In the genomic region with DNA sequence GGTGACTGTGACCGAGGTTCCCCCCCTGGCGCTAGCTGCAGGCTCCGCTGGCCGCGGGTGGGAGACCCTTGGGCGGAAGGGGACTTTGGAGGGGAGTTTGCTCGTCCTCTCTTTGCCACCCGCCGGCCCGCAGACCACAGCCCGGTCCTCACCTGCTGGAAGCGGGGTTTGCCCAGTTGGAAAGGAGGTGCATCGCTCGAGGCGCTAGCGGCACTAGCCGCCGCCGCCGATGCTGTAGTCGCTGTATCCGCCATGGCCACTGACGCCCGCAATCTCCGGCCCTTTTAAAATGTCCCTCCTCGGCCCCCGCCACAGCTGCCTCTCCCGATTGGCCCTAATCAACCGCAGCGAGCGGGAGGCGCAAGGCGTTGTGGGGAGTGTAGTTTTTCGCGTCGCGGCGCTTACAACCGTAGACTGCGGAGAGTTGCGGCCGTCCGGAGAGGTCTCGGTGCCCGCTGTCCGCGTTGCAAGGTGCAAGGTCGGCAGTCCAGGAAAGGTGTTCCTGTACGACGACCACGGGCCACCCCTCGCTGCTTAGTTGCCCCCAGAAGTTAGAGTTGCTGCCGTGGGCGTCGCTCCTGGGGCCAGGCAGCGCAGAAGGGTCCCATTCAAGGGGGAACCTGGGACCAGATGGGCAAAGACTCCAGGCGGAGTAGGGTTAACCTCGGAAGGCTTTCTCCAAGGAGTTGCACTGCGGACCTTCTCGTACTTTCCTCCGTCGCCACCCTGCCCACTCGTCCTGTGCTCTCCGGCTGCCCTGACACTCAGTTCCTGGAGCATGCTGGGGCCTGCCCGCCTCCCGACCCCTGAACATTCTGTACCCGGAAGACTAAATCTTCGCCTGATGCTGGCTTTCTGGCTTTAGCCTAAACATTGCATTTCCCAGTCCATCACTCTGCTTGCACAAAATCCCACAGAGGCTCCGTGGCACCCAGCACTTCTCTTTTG, we compare ENCODE assay signal across 8 cellular contexts. TPM values are rescaled to one million over a fixed set of nuclear protein-coding genes. Genes with fewer than 3 reads are reported as not detected.
DNase-seq lines count a peak whose midpoint lies in the region; ATAC-seq lines count a peak whose summit lies in the region.

A gene with protein sequence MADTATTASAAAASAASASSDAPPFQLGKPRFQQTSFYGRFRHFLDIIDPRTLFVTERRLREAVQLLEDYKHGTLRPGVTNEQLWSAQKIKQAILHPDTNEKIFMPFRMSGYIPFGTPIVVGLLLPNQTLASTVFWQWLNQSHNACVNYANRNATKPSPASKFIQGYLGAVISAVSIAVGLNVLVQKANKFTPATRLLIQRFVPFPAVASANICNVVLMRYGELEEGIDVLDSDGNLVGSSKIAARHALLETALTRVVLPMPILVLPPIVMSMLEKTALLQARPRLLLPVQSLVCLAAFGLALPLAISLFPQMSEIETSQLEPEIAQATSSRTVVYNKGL (minus strand): TSS at position 261 of the 948 bp plus-strand sequence. CDS start 7 bp downstream, at position 254.

- H3K4me1 Mint-ChIP-seq in CD8-positive, alpha-beta memory T cell, result peaks cover 26 to 32% (median 29%) of the 10 kb centered on the region in 3 donors

- H3K27ac ChIP-seq in CD8-positive, alpha-beta memory T cell (ENCODE audit: low read depth, low read length), result peak within 1 kb of the TSS; percentile 85
- H3K27ac ChIP-seq in effector memory CD4-positive, alpha-beta T cell (ENCODE audit: insufficient read depth, low read length, poor library complexity, severe bottlenecking), result peak within 1 kb of the TSS; percentile 76

- POLR2A ChIA-PET in CD8-positive, alpha-beta memory T cell (lab: Charles Lee), result interaction anchor here (0.6 to 2.1 kb wide), 3 partner anchors 40 to 213 kb away, joined by 3 to 10 read pairs (median 3); a partner anchor contains a TSS

- H3K27ac Mint-ChIP-seq in CD8-positive, alpha-beta memory T cell, result peak within 1 kb of the TSS; percentile 86 to 96 (median 90)

- H3K36me3 ChIP-seq in CD8-positive, alpha-beta memory T cell (ENCODE audit: insufficient read depth, low read length), result no peaks in the 10 kb centered on the region
- no peaks in the 10 kb centered on the region for H3K36me3 ChIP-seq in effector memory CD4-positive, alpha-beta T cell (ENCODE audit: control insufficient read depth, insufficient read depth, low read length)

- H3K36me3 Mint-ChIP-seq in CD8-positive, alpha-beta memory T cell, result peaks cover 0 to 10% (median 0%) of the 10 kb centered on the region in 3 donors

- no peaks in the 10 kb centered on the region for H3K9me3 ChIP-seq in CD8-positive, alpha-beta memory T cell (ENCODE audit: low read length)
- H3K9me3 ChIP-seq in effector memory CD4-positive, alpha-beta T cell (ENCODE audit: control insufficient read depth, low read length), result no peaks in the 10 kb centered on the region

- no peaks in the 10 kb centered on the region for H3K9me3 Mint-ChIP-seq in CD8-positive, alpha-beta memory T cell

- DNase-seq in CD8-positive, alpha-beta memory T cell, result peak; percentile 79 to 92 (median 89)
- DNase-seq in HS-5 (ENCODE audit: low read depth) (peak; percentile 68), medulla oblongata (ENCODE audit: extremely low spot score) (peak; percentile 96)
- peak; percentile 87 for DNase-seq in NK-92 treated with Interleukin-12 subunit alpha and Interleukin-12 subunit beta, amount 100 ng/mL, for 24 hours (lab: John Stamatoyannopoulos, UW)
- peak; percentile 94 for DNase-seq in activated CD8-positive, alpha-beta memory T cell treated with anti-CD3 and anti-CD28 coated beads for 24 hours
- DNase-seq in effector memory CD4-positive, alpha-beta T cell, result peak; percentile 76 to 81 (median 79)
- peak; percentile 78 for DNase-seq in stimulated activated CD8-positive, alpha-beta memory T cell treated with anti-CD3 and anti-CD28 coated beads, Interleukin-12 subunit alpha, Interleukin-12 subunit beta, amount 100 ng/mL, for 1 hour (ENCODE audit: low read depth)

- H3K4me3 Mint-ChIP-seq in CD8-positive, alpha-beta memory T cell, result peak within 1 kb of the TSS; percentile 86 to 98 (median 93)

- ATAC-seq in GM19467 (IDR thresholded peaks at IDR 0.05; ENCODE audit: unreplicated experiment), result peak; percentile 73

- peak within 1 kb of the TSS; percentile 92 for H3K4me3 ChIP-seq in CD8-positive, alpha-beta memory T cell (ENCODE audit: low read length)
- H3K4me3 ChIP-seq in effector memory CD4-positive, alpha-beta T cell (ENCODE audit: insufficient read depth, low read depth, low read length, poor library complexity, severe bottlenecking), result peak within 1 kb of the TSS; percentile 99

- CTCF ChIA-PET in CD8-positive, alpha-beta memory T cell (lab: Charles Lee), result interaction anchor here (1.2 to 3.2 kb wide), 3 partner anchors 14 to 218 kb away, joined by 3 to 19 read pairs (median 5); no protein-coding TSS in a partner anchor

- no peaks in the 10 kb centered on the region for H3K27me3 ChIP-seq in CD8-positive, alpha-beta memory T cell (ENCODE audit: insufficient read depth, low read length, poor library complexity, severe bottlenecking)
- H3K27me3 ChIP-seq in effector memory CD4-positive, alpha-beta T cell (replicated peaks; ENCODE audit: control insufficient read depth, insufficient read depth, low read length, poor library complexity, severe bottlenecking), result no peaks in the 10 kb centered on the region

- H3K4me1 ChIP-seq in CD8-positive, alpha-beta memory T cell (ENCODE audit: insufficient read depth, low read length), result peaks cover 12% of the 10 kb centered on the region
- H3K4me1 ChIP-seq in effector memory CD4-positive, alpha-beta T cell (ENCODE audit: control insufficient read depth, insufficient read depth, low read length, poor library complexity, severe bottlenecking), result peaks cover 15% of the 10 kb centered on the region

- H3K27me3 Mint-ChIP-seq in CD8-positive, alpha-beta memory T cell, result peaks cover 0 to 5% of the 10 kb centered on the region in 2 donors

RNA-seq across cellular contexts. Expression of the gene that starts here (rescaled TPM):
- total RNA-seq in CD8-positive, alpha-beta memory T cell, result 10 to 100 TPM; 16.8 to 19.1 TPM
- polyA plus RNA-seq in CD8-positive, alpha-beta memory T cell, result 1.8 TPM

Comparison
In these comparisons a context has a peak if more than half of its experiments do, and no peak if none do; other contexts are left out.
1. Peak in every context shown above with its lines: DNase-seq, ATAC-seq, H3K4me3 ChIP-seq and H3K27ac ChIP-seq.